Comparison of ENCODE assay signal across 10 cellular contexts in genomic region chr18:34647251-34647650, GRCh38.
DNase-seq lines count a peak whose midpoint lies in the region; ATAC-seq and TF ChIP-seq lines count a peak whose summit lies in the region.
"Had no signal": no experiment of that assay in that cellular context is flagged by ENCODE, and none has a peak within 500 bp of the region (broad histone marks: within the 10 kb centered on the region; RNA-seq: fewer than 3 reads in every experiment).

No MANE protein-coding gene starts in this region.

- H3K27me3 Mint-ChIP-seq in WTC11 (ENCODE audit: low read depth) (no peaks in the 10 kb centered on the region), nephron progenitor cell (ENCODE audit: low read depth, poor library complexity) (no peaks in the 10 kb centered on the region)
- H3K27me3 Mint-ChIP-seq: stimulated activated memory B cell treated with anti-CD40 and anti-IgM and Interleukin-4, amounts not matched to agents 10 μg/mL and 1 μg/mL and 100 μg/mL, for 72 hours had no signal

- H3K27ac Mint-ChIP-seq in WTC11 (no peak overlapping the region), nephron progenitor cell (no peak overlapping the region)
- H3K27ac Mint-ChIP-seq: memory B cell; stimulated activated memory B cell treated with anti-CD40 and anti-IgM and Interleukin-4, amounts not matched to agents 10 μg/mL and 1 μg/mL and 100 μg/mL, for 72 hours had no signal

- CTCF ChIA-PET in WTC11 (lab: Charles Lee) = interaction anchor here (0.7 to 3.8 kb wide), 11 partner anchors 10 to 423 kb away, joined by 3 to 50 read pairs (median 4); partner anchors contain the start of gene NOL4

- ATAC-seq in GM18498 (IDR thresholded peaks at IDR 0.05; ENCODE audit: unreplicated experiment) = peak; percentile 59
- peak; percentile 64 for ATAC-seq in GM21576 (IDR thresholded peaks at IDR 0.05; ENCODE audit: unreplicated experiment)
- ATAC-seq in HG03571 (IDR thresholded peaks at IDR 0.05; ENCODE audit: unreplicated experiment) = peak; percentile 56
- peak; percentile 99 for ATAC-seq in WTC11
- ATAC-seq: stimulated activated memory B cell treated with anti-CD40 and anti-IgM and Interleukin-4, amounts not matched to agents 10 μg/mL and 1 μg/mL and 100 μg/mL, for 72 hours had no signal

- TF ChIP-seq CTCF in WTC11 (IDR thresholded peaks at IDR 0.05) (no peak), nephron progenitor cell (IDR thresholded peaks at IDR 0.05) (no peak)

- H3K9me3 Mint-ChIP-seq in WTC11 = no peaks in the 10 kb centered on the region
- H3K9me3 Mint-ChIP-seq in nephron progenitor cell = no peaks in the 10 kb centered on the region
- H3K9me3 Mint-ChIP-seq: memory B cell; stimulated activated memory B cell treated with anti-CD40 and anti-IgM and Interleukin-4, amounts not matched to agents 10 μg/mL and 1 μg/mL and 100 μg/mL, for 72 hours had no signal

- POLR2A ChIA-PET in WTC11 (lab: Charles Lee) = interaction anchor here (1.0 to 1.1 kb wide), 2 partner anchors 9 to 191 kb away, joined by 3 to 4 read pairs; no protein-coding TSS in a partner anchor

- H3K4me3 Mint-ChIP-seq in WTC11 = no peak overlapping the region
- no peak overlapping the region for H3K4me3 Mint-ChIP-seq in nephron progenitor cell
- H3K4me3 Mint-ChIP-seq: memory B cell; stimulated activated memory B cell treated with anti-CD40 and anti-IgM and Interleukin-4, amounts not matched to agents 10 μg/mL and 1 μg/mL and 100 μg/mL, for 72 hours had no signal

- peaks cover 41% of the 10 kb centered on the region for H3K4me1 Mint-ChIP-seq in WTC11
- peaks cover 32% of the 10 kb centered on the region for H3K4me1 Mint-ChIP-seq in nephron progenitor cell
- H3K4me1 Mint-ChIP-seq: memory B cell; stimulated activated memory B cell treated with anti-CD40 and anti-IgM and Interleukin-4, amounts not matched to agents 10 μg/mL and 1 μg/mL and 100 μg/mL, for 72 hours had no signal

- H3K36me3 Mint-ChIP-seq in WTC11 (no peaks in the 10 kb centered on the region), nephron progenitor cell (ENCODE audit: low read depth) (no peaks in the 10 kb centered on the region)
- H3K36me3 Mint-ChIP-seq: memory B cell; stimulated activated memory B cell treated with anti-CD40 and anti-IgM and Interleukin-4, amounts not matched to agents 10 μg/mL and 1 μg/mL and 100 μg/mL, for 72 hours had no signal

- DNase-seq in WTC11 (ENCODE audit: low spot score) (peak; percentile 35), nephron progenitor cell (no peak), nucleus accumbens (lab: John Stamatoyannopoulos, UW) (no peak), GM03348 (ENCODE audit: low spot score) (no peak)
- no peak for DNase-seq in stimulated activated CD4-positive, alpha-beta T cell treated with anti-CD3 and anti-CD28 coated beads, Interleukin-2, amount 100 ng/mL, for 48 hours

TF ChIP-seq in WTC11, 78 proteins besides CTCF, POLR2A, EP300 and RAD21:
- TF ChIP-seq ZNF232 (CRISPR knock-in tag; IDR thresholded peaks at IDR 0.05) (no peak), ESRRA (CRISPR knock-in tag; IDR thresholded peaks at IDR 0.05; ENCODE audit: borderline replicate concordance) (no peak), USF2 (CRISPR knock-in tag; IDR thresholded peaks at IDR 0.05) (peak; percentile 91), NFE2L1 (CRISPR knock-in tag; IDR thresholded peaks at IDR 0.05) (no peak), RELA (CRISPR knock-in tag; IDR thresholded peaks at IDR 0.05; ENCODE audit: borderline replicate concordance) (no peak), ZNF121 (CRISPR knock-in tag; IDR thresholded peaks at IDR 0.05) (peak; percentile 83), USF1 (CRISPR knock-in tag; IDR thresholded peaks at IDR 0.05) (peak; percentile 86), TEAD4 (CRISPR knock-in tag; IDR thresholded peaks at IDR 0.05) (no peak), ZBTB21 (CRISPR knock-in tag; IDR thresholded peaks at IDR 0.05; ENCODE audit: borderline replicate concordance) (no peak), STAT6 (CRISPR knock-in tag; conservative IDR thresholded peaks at IDR 0.05; ENCODE audit: low read depth) (no peak), CBFB (CRISPR knock-in tag; IDR thresholded peaks at IDR 0.05; ENCODE audit: low read depth) (no peak)
- TF ChIP-seq, protein P1, sequence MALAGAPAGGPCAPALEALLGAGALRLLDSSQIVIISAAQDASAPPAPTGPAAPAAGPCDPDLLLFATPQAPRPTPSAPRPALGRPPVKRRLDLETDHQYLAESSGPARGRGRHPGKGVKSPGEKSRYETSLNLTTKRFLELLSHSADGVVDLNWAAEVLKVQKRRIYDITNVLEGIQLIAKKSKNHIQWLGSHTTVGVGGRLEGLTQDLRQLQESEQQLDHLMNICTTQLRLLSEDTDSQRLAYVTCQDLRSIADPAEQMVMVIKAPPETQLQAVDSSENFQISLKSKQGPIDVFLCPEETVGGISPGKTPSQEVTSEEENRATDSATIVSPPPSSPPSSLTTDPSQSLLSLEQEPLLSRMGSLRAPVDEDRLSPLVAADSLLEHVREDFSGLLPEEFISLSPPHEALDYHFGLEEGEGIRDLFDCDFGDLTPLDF (CRISPR knock-in tag; IDR thresholded peaks at IDR 0.05) = no peak
